In genomic region chr18:30578707-30579106, GRCh38 we compare ENCODE assay signal across 17 cellular contexts.
A peak's percentile ranks its signal among the peaks of the same experiment; 100 is the strongest.
DNase-seq lines count a peak whose midpoint lies in the region; ATAC-seq, FAIRE-seq and TF ChIP-seq lines count a peak whose summit lies in the region.
"Had no signal": no experiment of that assay in that cellular context is flagged by ENCODE, and none has a peak within 500 bp of the region (broad histone marks: within the 10 kb centered on the region; RNA-seq: fewer than 3 reads in every experiment).

No MANE protein-coding gene starts in this region.

- no peaks in the 10 kb centered on the region for H3K9me1 ChIP-seq in K562 (ENCODE audit: control insufficient read depth, insufficient read depth, low read length)

- H3K9me3 Mint-ChIP-seq in WTC11 (no peaks in the 10 kb centered on the region), neural progenitor cell (no peaks in the 10 kb centered on the region)
- H3K9me3 Mint-ChIP-seq in activated CD8-positive, alpha-beta T cell treated with anti-CD3 and anti-CD28 coated beads for 36 hours = peaks cover 12% of the 10 kb centered on the region

- no peak for FAIRE-seq in K562 (lab: Jason Lieb, UNC)
- FAIRE-seq: G401.6, GM19239, H54 had no signal

- H3K4me2 ChIP-seq in K562 (ENCODE audit: insufficient read depth, low read length) = no peak overlapping the region
- H3K4me2 ChIP-seq in neural progenitor cell = no peak overlapping the region

- TF ChIP-seq POLR2A in K562 (conservative IDR thresholded peaks at IDR 0.05) = no peak

- peak overlapping the region; percentile 10; the same call in 1 of the 2 replicates for H3K27ac Mint-ChIP-seq in WTC11
- no peak overlapping the region for H3K27ac Mint-ChIP-seq in neural progenitor cell
- H3K27ac Mint-ChIP-seq in activated CD8-positive, alpha-beta T cell treated with anti-CD3 and anti-CD28 coated beads for 36 hours = no peak overlapping the region
- H3K27ac Mint-ChIP-seq: CD4-positive, alpha-beta memory T cell had no signal

- H2AFZ ChIP-seq in K562 (ENCODE audit: low read depth, low read length) (peak overlapping the region; percentile 61; the same call in 1 of the 2 replicates), neural progenitor cell (replicated peaks) (peak overlapping the region; percentile 0)
- H2AFZ ChIP-seq: GM23248 had no signal

- H4K20me1 ChIP-seq in K562 (replicated peaks; ENCODE audit: control insufficient read depth, insufficient read depth, low read length) (no peaks in the 10 kb centered on the region), neural progenitor cell (ENCODE audit: low read depth) (no peaks in the 10 kb centered on the region)

- no peak for TF ChIP-seq CTCF in WTC11 (IDR thresholded peaks at IDR 0.05)
- TF ChIP-seq CTCF in K562 (IDR thresholded peaks at IDR 0.05 in 2 of 3, conservative IDR thresholded peaks at IDR 0.05 in 1 of 3; ENCODE audit: insufficient read depth in 2 of 3, low read depth in 1 of 3, low read length in 3 of 3) = no peak
- TF ChIP-seq CTCF in neural progenitor cell (IDR thresholded peaks at IDR 0.05) = no peak
- TF ChIP-seq CTCF in activated CD8-positive, alpha-beta T cell treated with anti-CD3 and anti-CD28 coated beads for 36 hours (IDR thresholded peaks at IDR 0.05) = no peak

- POLR2A ChIA-PET in WTC11 (lab: Charles Lee) = no interaction called here
- POLR2A ChIA-PET in K562 (lab: Yijun Ruan, JAX) = no interaction called here
- POLR2A ChIA-PET in activated CD8-positive, alpha-beta T cell treated with anti-CD3 and anti-CD28 coated beads for 36 hours (lab: Charles Lee) = no interaction called here

- DNase-seq in WTC11 (ENCODE audit: low spot score) (no peak), K562 (ENCODE audit: extremely low read depth in 1 of 4, low spot score in 3 of 4) (no peak), neural progenitor cell (ENCODE audit: low spot score) (no peak), NCI-H526 (lab: John Stamatoyannopoulos, UW) (no peak)
- no peak for DNase-seq in activated CD8-positive, alpha-beta T cell treated with anti-CD3 and anti-CD28 coated beads for 36 hours
- DNase-seq: C1 segment of cervical spinal cord; Calu3; CD4-positive, alpha-beta memory T cell; COR-L47; DMS53; DND-41; GM23248; HCEC 1CT had no signal

- ATAC-seq in WTC11 (peak; percentile 51; the same call in 1 of the 2 replicates), K562 (peak; percentile 55), SK-N-SH treated with all-trans-retinoic acid at 6 μM for 48 hours (no peak)
- no peak for ATAC-seq in activated CD8-positive, alpha-beta T cell treated with anti-CD3 and anti-CD28 coated beads for 36 hours

- no TSS peak for BruUV-seq in K562 (replicated peaks; lab: Mats Ljungman, UMichigan)

- in situ Hi-C loops in K562 (cut with MboI) = no loop called here

- no peak overlapping the region for H3K27ac ChIP-seq in K562 (ENCODE audit: extremely low read depth, low read depth, low read length)
- H3K27ac ChIP-seq in neural progenitor cell = no peak overlapping the region
- H3K27ac ChIP-seq: GM23248 had no signal

- no peak overlapping the region for H3K4me3 ChIP-seq in K562
- H3K4me3 ChIP-seq in neural progenitor cell = no peak overlapping the region
- H3K4me3 ChIP-seq: GM23248 had no signal

- no peak for TF ChIP-seq EP300 in K562 (IDR thresholded peaks at IDR 0.05; ENCODE audit: low read length)

- no peaks in the 10 kb centered on the region for H3K4me1 ChIP-seq in K562 (replicated peaks in 1 of 2; ENCODE audit: control insufficient read depth in 2 of 2, insufficient read depth in 2 of 2, low read length in 2 of 2)
- no peaks in the 10 kb centered on the region for H3K4me1 ChIP-seq in neural progenitor cell

- no peaks in the 10 kb centered on the region for H3F3A ChIP-seq in neural progenitor cell (ENCODE audit: low read depth)

- no peaks in the 10 kb centered on the region for H3K36me3 Mint-ChIP-seq in WTC11
- H3K36me3 Mint-ChIP-seq in neural progenitor cell = no peaks in the 10 kb centered on the region
- no peaks in the 10 kb centered on the region for H3K36me3 Mint-ChIP-seq in activated CD8-positive, alpha-beta T cell treated with anti-CD3 and anti-CD28 coated beads for 36 hours (ENCODE audit: low read depth)
- H3K36me3 Mint-ChIP-seq: CD4-positive, alpha-beta memory T cell had no signal

- H3K9ac ChIP-seq in K562 (ENCODE audit: insufficient read depth in 1 of 2, low read depth in 2 of 2, low read length in 2 of 2) (no peak overlapping the region), neural progenitor cell (no peak overlapping the region)
- H3K9ac ChIP-seq: GM23248 had no signal

- H3K27me3 Mint-ChIP-seq in WTC11 (ENCODE audit: low read depth) (no peaks in the 10 kb centered on the region), neural progenitor cell (ENCODE audit: insufficient read depth, low read depth) (no peaks in the 10 kb centered on the region)
- no peaks in the 10 kb centered on the region for H3K27me3 Mint-ChIP-seq in activated CD8-positive, alpha-beta T cell treated with anti-CD3 and anti-CD28 coated beads for 36 hours
- H3K27me3 Mint-ChIP-seq: CD4-positive, alpha-beta memory T cell had no signal

- TF ChIP-seq RAD21 in K562 (CRISPR knock-in tag; conservative IDR thresholded peaks at IDR 0.05 in 1 of 2, IDR thresholded peaks at IDR 0.05 in 1 of 2) = no peak

- H3K4me3 Mint-ChIP-seq in WTC11 = no peak overlapping the region
- no peak overlapping the region for H3K4me3 Mint-ChIP-seq in neural progenitor cell
- H3K4me3 Mint-ChIP-seq in activated CD8-positive, alpha-beta T cell treated with anti-CD3 and anti-CD28 coated beads for 36 hours = no peak overlapping the region
- H3K4me3 Mint-ChIP-seq: CD4-positive, alpha-beta memory T cell had no signal

- H3K79me2 ChIP-seq in K562 (ENCODE audit: control insufficient read depth, insufficient read depth, low read length) (no peaks in the 10 kb centered on the region), neural progenitor cell (ENCODE audit: low read depth) (no peaks in the 10 kb centered on the region)

- H3K9me3 ChIP-seq in K562 (replicated peaks; ENCODE audit: control insufficient read depth, insufficient read depth, low read depth, low read length) (no peaks in the 10 kb centered on the region), neural progenitor cell (ENCODE audit: low read depth) (no peaks in the 10 kb centered on the region)

- CTCF ChIA-PET in WTC11 (lab: Charles Lee) (no interaction called here), K562 (lab: Yijun Ruan, JAX; ENCODE audit: low intra/inter-chr PET ratio) (no interaction called here)
- CTCF ChIA-PET in activated CD8-positive, alpha-beta T cell treated with anti-CD3 and anti-CD28 coated beads for 36 hours (lab: Charles Lee) = no interaction called here

- intact Hi-C loops in K562 (cut with micrococcal nuclease) = no loop called here
- intact Hi-C loops in activated CD8-positive, alpha-beta T cell treated with anti-CD3 and anti-CD28 coated beads for 36 hours (cut with micrococcal nuclease) = no loop called here

- WGBS in K562 (ENCODE audit: insufficient coverage, low coverage, missing lambda C conversion rate) = 22% methylated on average over 2 of the region's 2 CpGs

- H3K4me1 Mint-ChIP-seq in WTC11 (peaks cover 21% of the 10 kb centered on the region), neural progenitor cell (no peaks in the 10 kb centered on the region)
- H3K4me1 Mint-ChIP-seq in activated CD8-positive, alpha-beta T cell treated with anti-CD3 and anti-CD28 coated beads for 36 hours (ENCODE audit: low read depth) = no peaks in the 10 kb centered on the region
- H3K4me1 Mint-ChIP-seq: CD4-positive, alpha-beta memory T cell had no signal

- H3K27me3 ChIP-seq in K562 (ENCODE audit: control insufficient read depth in 2 of 2, insufficient read depth in 2 of 2, low read length in 2 of 2) (no peaks in the 10 kb centered on the region), neural progenitor cell (no peaks in the 10 kb centered on the region)

- H3K36me3 ChIP-seq in K562 (ENCODE audit: control insufficient read depth, insufficient read depth, low read length) (no peaks in the 10 kb centered on the region), neural progenitor cell (no peaks in the 10 kb centered on the region)

TF ChIP-seq in WTC11, 78 proteins besides CTCF, POLR2A, EP300 and RAD21:
- no peak for TF ChIP-seq TEAD4 (CRISPR knock-in tag; IDR thresholded peaks at IDR 0.05)
- TF ChIP-seq SOX15 (CRISPR knock-in tag; IDR thresholded peaks at IDR 0.05) = no peak
TF ChIP-seq in WTC11: peak in this region for 0.

TF ChIP-seq in K562, 482 proteins besides CTCF, POLR2A, EP300 and RAD21 (continues in another document):
- no peak for TF ChIP-seq ZNF583 (CRISPR knock-in tag; IDR thresholded peaks at IDR 0.05)
- TF ChIP-seq USF2 (CRISPR knock-in tag; IDR thresholded peaks at IDR 0.05) = no peak
- no peak for TF ChIP-seq CHCHD3 (CRISPR knock-in tag; IDR thresholded peaks at IDR 0.05)
- no peak for TF ChIP-seq TCFL5 (CRISPR knock-in tag; conservative IDR thresholded peaks at IDR 0.05)
- TF ChIP-seq HOXB6 (CRISPR knock-in tag; IDR thresholded peaks at IDR 0.05; ENCODE audit: borderline replicate concordance) = no peak
- TF ChIP-seq PYGO2 (tag; IDR thresholded peaks at IDR 0.05) = no peak
- no peak for TF ChIP-seq EZH2 (IDR thresholded peaks at IDR 0.05; ENCODE audit: borderline replicate concordance, low read depth, low read length)

TF ChIP-seq in SK-N-SH treated with all-trans-retinoic acid at 6 μM for 48 hours, 23 proteins besides CTCF, POLR2A, EP300 and RAD21 (continues in another document):
- no peak for TF ChIP-seq OSR1 (CRISPR knock-in tag; IDR thresholded peaks at IDR 0.05)
- TF ChIP-seq RARB (CRISPR knock-in tag; IDR thresholded peaks at IDR 0.05) = no peak
- no peak for TF ChIP-seq TCF4 (CRISPR knock-in tag; IDR thresholded peaks at IDR 0.05; ENCODE audit: borderline replicate concordance)
- no peak for TF ChIP-seq PPARA (CRISPR knock-in tag; IDR thresholded peaks at IDR 0.05; ENCODE audit: borderline replicate concordance)
- TF ChIP-seq TOX (CRISPR knock-in tag; IDR thresholded peaks at IDR 0.05; ENCODE audit: borderline replicate concordance) = no peak
- TF ChIP-seq ZNF70 (CRISPR knock-in tag; IDR thresholded peaks at IDR 0.05) = no peak
- no peak for TF ChIP-seq ESRRG (CRISPR knock-in tag; IDR thresholded peaks at IDR 0.05)

Comparison
In these comparisons a context has a peak if more than half of its experiments do, and no peak if none do; other contexts are left out.
1. ATAC-seq: peak in WTC11 (single experiment) and K562 (single experiment); none in SK-N-SH treated with all-trans-retinoic acid at 6 μM for 48 hours (single experiment) and activated CD8-positive, alpha-beta T cell treated with anti-CD3 and anti-CD28 coated beads for 36 hours (single experiment).